In genomic region chr14:75222208-75222701, GRCh38 we compare ENCODE assay signal across 8 cellular contexts. TPM values are rescaled to one million over a fixed set of nuclear protein-coding genes. Genes with fewer than 3 reads are reported as not detected.
DNase-seq lines count a peak whose midpoint lies in the region; ATAC-seq and TF ChIP-seq lines count a peak whose summit lies in the region.

No MANE protein-coding gene starts in this region.

- ATAC-seq in GM18511 (IDR thresholded peaks at IDR 0.05; ENCODE audit: unreplicated experiment): peak; percentile 57
- ATAC-seq in GM18505 (IDR thresholded peaks at IDR 0.05; ENCODE audit: unreplicated experiment): no peak

- peaks cover 15% of the 10 kb centered on the region for H3K4me1 Mint-ChIP-seq in osteocyte (ENCODE audit: unreplicated experiment)

- no peak for TF ChIP-seq POLR2A in GM18505 (IDR thresholded peaks at IDR 0.05; ENCODE audit: borderline replicate concordance, extremely low read depth, insufficient read depth, insufficient read length)

- no peak for TF ChIP-seq CTCF in osteocyte (IDR thresholded peaks at IDR 0.05)

- peak overlapping the region; percentile 47 for H3K27ac Mint-ChIP-seq in osteocyte (ENCODE audit: unreplicated experiment)

- H3K36me3 Mint-ChIP-seq in osteocyte (ENCODE audit: unreplicated experiment): no peaks in the 10 kb centered on the region

- in situ Hi-C loops in KBM-7 (cut with MboI; ENCODE audit: low pct_unique_long_range_greater_than_20kb, low sequenced_read_pairs): no loop called here

- no peak overlapping the region for H3K4me3 Mint-ChIP-seq in osteocyte (ENCODE audit: unreplicated experiment)

- H3K9me3 Mint-ChIP-seq in osteocyte (ENCODE audit: unreplicated experiment): no peaks in the 10 kb centered on the region

- H3K27me3 Mint-ChIP-seq in osteocyte (ENCODE audit: unreplicated experiment): no peaks in the 10 kb centered on the region

- peak; percentile 55 for DNase-seq in KBM-7
- peak; percentile 39 to 89 for DNase-seq in dermis microvascular lymphatic vessel endothelial cell (ENCODE audit: low read depth in 2 of 2)
- DNase-seq in osteocyte (ENCODE audit: extremely low spot score, unreplicated experiment): no peak
- DNase-seq in activated CD8-positive, alpha-beta memory T cell treated with anti-CD3 and anti-CD28 coated beads, Interleukin-2, amount 50 U/mL, for 4 hours: no peak
- DNase-seq in NCI-H1436 treated with DMSO at 0.1 percent for 48 hours (lab: John Stamatoyannopoulos, UW): no peak
- DNase-seq in NCI-H524 (lab: John Stamatoyannopoulos, UW): no peak

RNA-seq across cellular contexts. Expression of gene TMED10, which starts 45.8 kb away (rescaled TPM):
- total RNA-seq in dermis microvascular lymphatic vessel endothelial cell: 215 and 263 TPM in 2 replicates
- 380 and 409 TPM in 2 replicates for total RNA-seq in osteocyte

RNA-seq across cellular contexts. Expression of gene FOS, which starts 56.4 kb away (rescaled TPM):
- total RNA-seq in dermis microvascular lymphatic vessel endothelial cell (25.5 and 67.3 TPM in 2 replicates), osteocyte (438 and 598 TPM in 2 replicates)

Comparison
In these comparisons a context has a peak if more than half of its experiments do, and no peak if none do; other contexts are left out.
1. DNase-seq: peak in KBM-7 (single experiment) and dermis microvascular lymphatic vessel endothelial cell (2 of 2); none in osteocyte (single experiment), activated CD8-positive, alpha-beta memory T cell treated with anti-CD3 and anti-CD28 coated beads, Interleukin-2, amount 50 U/mL, for 4 hours (single experiment), NCI-H1436 treated with DMSO at 0.1 percent for 48 hours (single experiment) and NCI-H524 (0 of 2).